Comparison of ENCODE assay signal across 16 cellular contexts in the genomic region with DNA sequence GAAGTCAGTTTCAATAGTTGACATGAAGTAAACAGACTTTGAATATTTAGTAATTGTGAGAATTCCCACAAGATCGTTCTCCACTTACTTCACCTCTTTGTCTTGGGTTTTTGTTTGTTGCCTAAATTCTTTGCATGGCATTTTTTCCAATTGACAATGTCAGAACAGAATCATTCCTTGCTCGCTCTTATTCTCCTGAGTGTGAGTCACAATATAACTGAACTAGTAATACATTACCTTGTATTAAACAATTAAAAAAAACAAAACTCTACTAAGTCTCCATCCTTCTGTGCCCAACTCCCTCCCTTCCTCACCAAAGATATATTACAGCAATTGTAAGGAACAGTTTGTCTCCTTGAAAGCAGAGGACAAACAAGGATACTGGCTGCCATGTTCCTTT.
DNase-seq lines count a peak whose midpoint lies in the region; ATAC-seq and TF ChIP-seq lines count a peak whose summit lies in the region.
"Had no signal": no experiment of that assay in that cellular context is flagged by ENCODE, and none has a peak within 500 bp of the region (broad histone marks: within the 10 kb centered on the region; RNA-seq: fewer than 3 reads in every experiment).

No MANE protein-coding gene starts in this region.

- H3K14ac ChIP-seq in neuronal stem cell (ENCODE audit: low read length): no peak overlapping the region

- H3K18ac ChIP-seq in neuronal stem cell (ENCODE audit: low read length): no peak overlapping the region

- no peak overlapping the region for H3K9ac ChIP-seq in neuronal stem cell (ENCODE audit: low read depth, low read length, poor library complexity)
- H3K9ac ChIP-seq: BLaER1 treated with 17β-estradiol and CSF1 and Interleukin-3, amounts not matched to agents 10 nM and 100 nM had no signal

- WGBS in neuronal stem cell (ENCODE audit: extremely low coverage in 2 of 2, insufficient read length in 2 of 2, insufficient replicate concordance in 1 of 2), 2 donors: no CpG with 5 or more reads among the region's 2 CpGs

- no peak overlapping the region for H2BK12ac ChIP-seq in neuronal stem cell (ENCODE audit: low read length)

- no peak overlapping the region for H4K91ac ChIP-seq in neuronal stem cell (ENCODE audit: low read depth, low read length, poor library complexity)

- peak overlapping the region in 2 of 3 experiments; percentile 22 to 57 for H3K27ac Mint-ChIP-seq in nephron
- H3K27ac Mint-ChIP-seq: B cell; CD8-positive, alpha-beta T cell; H9; IgD-negative memory B cell had no signal

- no peaks in the 10 kb centered on the region for H3K4me1 ChIP-seq in neuronal stem cell (ENCODE audit: control insufficient read depth in 2 of 2, insufficient read depth in 1 of 2, low read depth in 1 of 2, low read length in 2 of 2)
- H3K4me1 ChIP-seq: BLaER1 treated with 17β-estradiol and CSF1 and Interleukin-3, amounts not matched to agents 10 nM and 100 nM had no signal

- H3K4me3 Mint-ChIP-seq in nephron: no peak overlapping the region
- H3K4me3 Mint-ChIP-seq: B cell; CD8-positive, alpha-beta T cell; H9; IgD-negative memory B cell had no signal

- ATAC-seq in GM19397 (IDR thresholded peaks at IDR 0.05; ENCODE audit: unreplicated experiment): no peak
- ATAC-seq: CD8-positive, alpha-beta T cell; HepG2 had no signal

- H2AK5ac ChIP-seq in neuronal stem cell (ENCODE audit: low read depth, low read length): no peak overlapping the region

- H3K9me3 ChIP-seq in neuronal stem cell (replicated peaks in 1 of 2; ENCODE audit: control insufficient read depth in 2 of 2, insufficient read depth in 1 of 2, low read depth in 1 of 2, low read length in 2 of 2): no peaks in the 10 kb centered on the region
- H3K9me3 ChIP-seq: BLaER1 treated with 17β-estradiol and CSF1 and Interleukin-3, amounts not matched to agents 10 nM and 100 nM had no signal

- H3K9me3 Mint-ChIP-seq in nephron: no peaks in the 10 kb centered on the region

- H3K4me3 ChIP-seq in epithelial cell of proximal tubule (ENCODE audit: low read depth, low read length) (no peak overlapping the region), neuronal stem cell (ENCODE audit: low read length in 2 of 2) (no peak overlapping the region)
- H3K4me3 ChIP-seq: BLaER1 treated with 17β-estradiol and CSF1 and Interleukin-3, amounts not matched to agents 10 nM and 100 nM had no signal

- TF ChIP-seq CTCF in epithelial cell of proximal tubule (conservative IDR thresholded peaks at IDR 0.05; ENCODE audit: low read depth, low read length): no peak
- no peak for TF ChIP-seq CTCF in nephron (IDR thresholded peaks at IDR 0.05; ENCODE audit: unreplicated experiment in 3 of 3)

- H3K4me2 ChIP-seq in neuronal stem cell (ENCODE audit: insufficient read depth, low read length, poor library complexity, severe bottlenecking): no peak overlapping the region
- H3K4me2 ChIP-seq: BLaER1 treated with 17β-estradiol and CSF1 and Interleukin-3, amounts not matched to agents 10 nM and 100 nM had no signal

- H3K4ac ChIP-seq in neuronal stem cell (ENCODE audit: low read length): no peak overlapping the region

- no peak overlapping the region for H2BK15ac ChIP-seq in neuronal stem cell (ENCODE audit: low read length)

- H2BK120ac ChIP-seq in neuronal stem cell (ENCODE audit: low read depth, low read length): no peak overlapping the region

- no peaks in the 10 kb centered on the region for H3K36me3 ChIP-seq in neuronal stem cell (replicated peaks in 1 of 2; ENCODE audit: control insufficient read depth in 2 of 2, insufficient read depth in 2 of 2, low read length in 2 of 2)
- H3K36me3 ChIP-seq: BLaER1 treated with 17β-estradiol and CSF1 and Interleukin-3, amounts not matched to agents 10 nM and 100 nM had no signal

- H3K27me3 ChIP-seq in neuronal stem cell (ENCODE audit: control insufficient read depth in 3 of 3, insufficient read depth in 3 of 3, low read depth in 1 of 3, low read length in 3 of 3): no peaks in the 10 kb centered on the region
- H3K27me3 ChIP-seq: BLaER1 treated with 17β-estradiol and CSF1 and Interleukin-3, amounts not matched to agents 10 nM and 100 nM had no signal

- no peak overlapping the region for H2AFZ ChIP-seq in neuronal stem cell (ENCODE audit: low read length)

- H2BK5ac ChIP-seq in neuronal stem cell (ENCODE audit: low read length): no peak overlapping the region

- H3K4me1 Mint-ChIP-seq in nephron: no peaks in the 10 kb centered on the region
- H3K4me1 Mint-ChIP-seq: B cell, H9, IgD-negative memory B cell had no signal

- H3K27me3 Mint-ChIP-seq in nephron (ENCODE audit: low read depth): no peaks in the 10 kb centered on the region
- H3K27me3 Mint-ChIP-seq: B cell, IgD-negative memory B cell had no signal

- H3K36me3 Mint-ChIP-seq in nephron (ENCODE audit: low read depth): no peaks in the 10 kb centered on the region
- H3K36me3 Mint-ChIP-seq: CD8-positive, alpha-beta T cell; IgD-negative memory B cell had no signal

- peak; percentile 2 for DNase-seq in ELR (ENCODE audit: low read depth)
- peak; percentile 75 for DNase-seq in epithelial cell of proximal tubule (ENCODE audit: low read depth)
- no peak for DNase-seq in neuronal stem cell (ENCODE audit: low spot score)
- no peak for DNase-seq in SHP77 (lab: John Stamatoyannopoulos, UW)
- DNase-seq: CD8-positive, alpha-beta T cell; DND-41; EL; GOT3; H9; KG1 had no signal

- no peak overlapping the region for H3K23ac ChIP-seq in neuronal stem cell (ENCODE audit: low read depth, low read length, poor library complexity)

- no peak overlapping the region for H3K27ac ChIP-seq in neuronal stem cell (replicated peaks; ENCODE audit: low read length)
- H3K27ac ChIP-seq: BLaER1 treated with 17β-estradiol and CSF1 and Interleukin-3, amounts not matched to agents 10 nM and 100 nM had no signal

- no peak overlapping the region for H4K8ac ChIP-seq in neuronal stem cell (ENCODE audit: low read depth, low read length)

- H3K79me1 ChIP-seq in neuronal stem cell (ENCODE audit: low read depth, low read length): no peaks in the 10 kb centered on the region

Comparison
In these comparisons a context has a peak if more than half of its experiments do, and no peak if none do; other contexts are left out.
1. DNase-seq: peak in ELR (single experiment) and epithelial cell of proximal tubule (single experiment); none in neuronal stem cell (single experiment) and SHP77 (0 of 2).